In the genomic region with DNA sequence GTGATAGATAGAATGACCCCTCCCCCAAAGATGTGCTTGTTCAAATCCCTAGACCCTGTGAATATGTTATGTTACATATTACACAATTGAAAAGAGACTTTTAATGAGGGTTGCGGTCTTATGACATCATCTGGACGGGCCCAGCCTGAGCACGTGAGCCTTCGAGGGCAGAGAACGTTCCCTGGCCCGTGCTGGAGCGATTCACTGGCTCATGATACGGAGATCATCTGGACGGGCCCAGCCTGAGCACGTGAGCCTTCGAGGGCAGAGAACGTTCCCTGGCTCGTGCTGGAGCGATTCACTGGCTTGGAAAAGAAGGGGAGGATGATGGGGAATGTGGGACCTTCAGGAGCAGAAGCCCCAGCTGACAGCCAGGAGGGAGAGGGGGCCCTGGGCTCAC, we compare ENCODE assay signal across 16 cellular contexts.
"Had no signal": no experiment of that assay in that cellular context is flagged by ENCODE, and none has a peak within 500 bp of the region (broad histone marks: within the 10 kb centered on the region; RNA-seq: fewer than 3 reads in every experiment).

No MANE protein-coding gene starts in this region.

- H3K27ac ChIP-seq: adrenal gland, dorsolateral prefrontal cortex, left lung, WERI-Rb-1 had no signal

- H3K9me3 Mint-ChIP-seq: activated CD4-positive, alpha-beta memory T cell treated with anti-CD3 and anti-CD28 coated beads, Interleukin-2, amount 10 ng/mL, durations not matched to agents 7 days and 5 days; activated T-cell treated with anti-CD3 and anti-CD28 coated beads, Interleukin-2, amount 50 U/mL, for 24 hours; memory B cell had no signal

- DNase-seq: activated naive CD4-positive, alpha-beta T cell treated with anti-CD3 and anti-CD28 coated beads, Interleukin-2, amount 50 U/mL, for 16 hours; activated T-cell treated with anti-CD3 and anti-CD28 coated beads, Interleukin-2, amount 50 U/mL, for 24 hours; adrenal gland; dorsolateral prefrontal cortex; endodermal cell; erythroblast; islet precursor cell; nephron progenitor cell; substantia nigra; T-helper 17 cell; trophoblast cell; WERI-Rb-1 had no signal

- H3K4me3 Mint-ChIP-seq: activated CD4-positive, alpha-beta memory T cell treated with anti-CD3 and anti-CD28 coated beads, Interleukin-2, amount 10 ng/mL, durations not matched to agents 7 days and 5 days; activated CD4-positive, alpha-beta T cell treated with anti-CD3 and anti-CD28 coated beads for 36 hours; activated T-cell treated with anti-CD3 and anti-CD28 coated beads, Interleukin-2, amount 50 U/mL, for 24 hours; endodermal cell; memory B cell; nephron progenitor cell; T-helper 17 cell had no signal

- H3K36me3 Mint-ChIP-seq: memory B cell had no signal

- H3K27ac Mint-ChIP-seq: activated CD4-positive, alpha-beta memory T cell treated with anti-CD3 and anti-CD28 coated beads, Interleukin-2, amount 10 ng/mL, durations not matched to agents 7 days and 5 days; activated CD4-positive, alpha-beta T cell treated with anti-CD3 and anti-CD28 coated beads for 36 hours; activated T-cell treated with anti-CD3 and anti-CD28 coated beads, Interleukin-2, amount 50 U/mL, for 24 hours; endodermal cell; memory B cell; nephron progenitor cell; T-helper 17 cell had no signal

- H3K36me3 ChIP-seq: adrenal gland, left lung, WERI-Rb-1 had no signal

- H3K4me1 Mint-ChIP-seq: memory B cell had no signal

- H3K9me3 ChIP-seq: adrenal gland, left lung had no signal

- H3K27me3 ChIP-seq: adrenal gland, left lung had no signal

- H3K4me3 ChIP-seq: adrenal gland, dorsolateral prefrontal cortex, left lung had no signal

- ATAC-seq: activated CD4-positive, alpha-beta T cell treated with anti-CD3 and anti-CD28 coated beads for 36 hours; left lung; T-helper 17 cell had no signal
